Comparison of ENCODE assay signal across 8 cellular contexts in the genomic region with DNA sequence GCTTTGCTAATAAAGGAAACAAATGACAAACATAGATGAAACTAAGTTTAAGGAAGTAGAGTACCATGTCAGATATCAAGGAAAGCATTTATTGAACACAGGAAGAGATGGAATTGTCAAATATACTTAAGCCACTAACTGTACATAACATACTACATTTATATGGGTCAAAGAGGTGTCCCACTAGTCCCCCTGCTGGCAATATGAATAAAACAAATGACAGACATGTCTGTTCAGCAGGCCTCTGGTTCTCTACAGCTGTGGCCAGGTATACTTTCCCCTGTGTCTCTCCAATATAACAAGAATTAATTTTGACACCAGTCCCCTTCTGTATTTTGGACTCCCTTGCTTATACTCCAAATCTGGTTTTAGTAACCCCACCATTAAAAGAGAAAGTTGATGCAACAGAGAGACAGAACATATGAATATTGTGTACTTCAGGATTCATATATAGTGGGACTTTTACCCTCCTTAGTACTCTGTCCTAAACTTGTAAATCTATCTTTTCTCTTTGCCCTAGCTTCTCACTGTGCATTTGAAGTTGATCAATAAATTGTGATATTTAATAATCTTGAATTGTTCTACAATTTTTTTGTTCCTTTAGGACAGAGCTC. TPM values are rescaled to one million over a fixed set of nuclear protein-coding genes. Genes with fewer than 3 reads are reported as not detected.
DNase-seq lines count a peak whose midpoint lies in the region; ATAC-seq and TF ChIP-seq lines count a peak whose summit lies in the region.

No MANE protein-coding gene starts in this region.

- TF ChIP-seq POLR2A in prostate gland (IDR thresholded peaks at IDR 0.05) = no peak

- H3K27me3 ChIP-seq in prostate gland (replicated peaks; ENCODE audit: insufficient read depth) = no peaks in the 10 kb centered on the region
- no peaks in the 10 kb centered on the region for H3K27me3 ChIP-seq in effector memory CD4-positive, alpha-beta T cell (replicated peaks; ENCODE audit: control insufficient read depth, insufficient read depth, low read length, poor library complexity, severe bottlenecking)

- no peak overlapping the region for H3K27ac ChIP-seq in prostate gland
- H3K27ac ChIP-seq in effector memory CD4-positive, alpha-beta T cell (ENCODE audit: insufficient read depth, low read length, poor library complexity, severe bottlenecking) = no peak overlapping the region

- no peaks in the 10 kb centered on the region for H3K4me1 Mint-ChIP-seq in osteocyte (ENCODE audit: unreplicated experiment)

- no peak overlapping the region for H3K27ac Mint-ChIP-seq in osteocyte (ENCODE audit: unreplicated experiment)

- H3K9me3 ChIP-seq in prostate gland = no peaks in the 10 kb centered on the region
- no peaks in the 10 kb centered on the region for H3K9me3 ChIP-seq in effector memory CD4-positive, alpha-beta T cell (ENCODE audit: control insufficient read depth, low read length)

- TF ChIP-seq CTCF in osteocyte (IDR thresholded peaks at IDR 0.05) = peak; percentile 58
- peak in 2 of 4 experiments; percentile 23 to 26 for TF ChIP-seq CTCF in prostate gland (IDR thresholded peaks at IDR 0.05)

- no peak overlapping the region for H3K4me3 Mint-ChIP-seq in osteocyte (ENCODE audit: unreplicated experiment)

- no peaks in the 10 kb centered on the region for H3K27me3 Mint-ChIP-seq in osteocyte (ENCODE audit: unreplicated experiment)

- intact Hi-C loops in prostate gland (cut with DNase I) = no loop called here

- DNase-seq in Caki2 (ENCODE audit: low read depth) (peak; percentile 12), NCI-H1694 treated with DMSO at 0.1 percent for 48 hours (lab: John Stamatoyannopoulos, UW) (peak; percentile 24), dermis blood vessel endothelial cell (peak; percentile 47), osteocyte (ENCODE audit: extremely low spot score, unreplicated experiment) (no peak), prostate gland (ENCODE audit: low spot score) (no peak), cerebellum (ENCODE audit: low spot score) (no peak)
- no peak for DNase-seq in effector memory CD4-positive, alpha-beta T cell

- no peaks in the 10 kb centered on the region for H3K9me3 Mint-ChIP-seq in osteocyte (ENCODE audit: unreplicated experiment)

- ATAC-seq in GM21717 (IDR thresholded peaks at IDR 0.05; ENCODE audit: unreplicated experiment) = peak; percentile 63

- H3K4me1 ChIP-seq in prostate gland (replicated peaks) = no peaks in the 10 kb centered on the region
- no peaks in the 10 kb centered on the region for H3K4me1 ChIP-seq in effector memory CD4-positive, alpha-beta T cell (ENCODE audit: control insufficient read depth, insufficient read depth, low read length, poor library complexity, severe bottlenecking)

- H3K36me3 Mint-ChIP-seq in osteocyte (ENCODE audit: unreplicated experiment) = no peaks in the 10 kb centered on the region

- no peak overlapping the region for H3K4me3 ChIP-seq in prostate gland
- no peak overlapping the region for H3K4me3 ChIP-seq in effector memory CD4-positive, alpha-beta T cell (ENCODE audit: insufficient read depth, low read depth, low read length, poor library complexity, severe bottlenecking)

- in situ Hi-C loops in Caki2 (cut with HindIII; ENCODE audit: low pct_unique_long_range_greater_than_20kb, low sequenced_read_pairs) = no loop called here

- no peaks in the 10 kb centered on the region for H3K36me3 ChIP-seq in prostate gland
- H3K36me3 ChIP-seq in effector memory CD4-positive, alpha-beta T cell (ENCODE audit: control insufficient read depth, insufficient read depth, low read length) = no peaks in the 10 kb centered on the region

RNA-seq across cellular contexts. Expression of gene CD36, which starts 42.9 kb away (rescaled TPM):
- total RNA-seq in Caki2 (2014; rRNA removed; shearing (Covaris generic); ENCODE audit: low replicate concordance) = not detected in 2 replicates
- 151 and 171 TPM in 2 replicates for total RNA-seq in dermis blood vessel endothelial cell
- 0.08 and 0.86 TPM in 2 replicates for total RNA-seq in osteocyte
- 1 to 10 TPM; 5.7 to 7.2 TPM for total RNA-seq in prostate gland
- total RNA-seq in cerebellum = 32.1 TPM

Comparison
In these comparisons a context has a peak if more than half of its experiments do, and no peak if none do; other contexts are left out.
1. DNase-seq: peak in Caki2 (single experiment), NCI-H1694 treated with DMSO at 0.1 percent for 48 hours (single experiment) and dermis blood vessel endothelial cell (single experiment); none in osteocyte (single experiment), prostate gland (single experiment), effector memory CD4-positive, alpha-beta T cell (0 of 3) and cerebellum (single experiment).